In the genomic region with DNA sequence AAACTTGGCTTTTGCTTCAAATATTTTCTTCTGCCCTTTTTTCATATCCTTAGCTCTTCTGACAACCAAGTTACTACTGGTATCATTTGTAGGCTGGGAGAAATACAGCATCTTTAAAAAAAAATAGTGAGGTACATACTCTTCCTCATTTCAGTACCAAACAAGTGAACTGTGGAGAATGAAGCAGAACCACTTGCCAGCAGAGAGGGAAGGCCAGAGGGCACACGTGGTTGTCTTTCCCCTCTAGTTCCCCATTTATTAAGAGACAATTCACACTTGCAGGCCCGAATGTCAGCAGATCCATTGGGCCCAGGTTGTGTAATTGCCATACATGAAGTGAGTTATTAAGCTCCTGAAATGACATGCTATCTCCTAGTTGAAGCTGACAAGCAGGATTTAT, we compare ENCODE assay signal across 8 cellular contexts. TPM values are rescaled to one million over a fixed set of nuclear protein-coding genes. Genes with fewer than 3 reads are reported as not detected.
DNase-seq lines count a peak whose midpoint lies in the region; ATAC-seq and TF ChIP-seq lines count a peak whose summit lies in the region.

No MANE protein-coding gene starts in this region.

- H3K4me3 Mint-ChIP-seq in activated naive CD4-positive, alpha-beta T cell treated with anti-CD3 and anti-CD28 coated beads, Interleukin-2, amount 50 U/mL, for 24 hours: peak overlapping the region; percentile 100
- H3K4me3 Mint-ChIP-seq in activated CD4-positive, alpha-beta memory T cell treated with anti-CD3 and anti-CD28 coated beads, Interleukin-2, amount 10 ng/mL, durations not matched to agents 7 days and 5 days: peak overlapping the region; percentile 96

- peak; percentile 9 for ATAC-seq in lung (ENCODE audit: insufficient read depth, low FRiP score)
- peak in 1 of 2 donors; percentile 49 for ATAC-seq in upper lobe of left lung (ENCODE audit: low FRiP score in 2 of 2)

- H3K36me3 ChIP-seq in lung (ENCODE audit: control insufficient read depth in 2 of 2, insufficient read depth in 2 of 2, low read length in 2 of 2): no peaks in the 10 kb centered on the region
- H3K36me3 ChIP-seq in upper lobe of left lung: no peaks in the 10 kb centered on the region

- peaks cover 24% of the 10 kb centered on the region for H3K36me3 Mint-ChIP-seq in activated naive CD4-positive, alpha-beta T cell treated with anti-CD3 and anti-CD28 coated beads, Interleukin-2, amount 50 U/mL, for 24 hours
- H3K36me3 Mint-ChIP-seq in activated CD4-positive, alpha-beta memory T cell treated with anti-CD3 and anti-CD28 coated beads, Interleukin-2, amount 10 ng/mL, durations not matched to agents 7 days and 5 days (ENCODE audit: low read depth): peaks cover 47% of the 10 kb centered on the region

- peak overlapping the region; percentile 96 for H3K27ac Mint-ChIP-seq in activated naive CD4-positive, alpha-beta T cell treated with anti-CD3 and anti-CD28 coated beads, Interleukin-2, amount 50 U/mL, for 24 hours
- peak overlapping the region; percentile 97 for H3K27ac Mint-ChIP-seq in activated CD4-positive, alpha-beta memory T cell treated with anti-CD3 and anti-CD28 coated beads, Interleukin-2, amount 10 ng/mL, durations not matched to agents 7 days and 5 days

- peak in 1 of 4 donors; percentile 31 for TF ChIP-seq POLR2A in upper lobe of left lung (IDR thresholded peaks at IDR 0.05)

- POLR2A ChIA-PET in activated CD4-positive, alpha-beta memory T cell treated with anti-CD3 and anti-CD28 coated beads, Interleukin-2, amount 10 ng/mL, durations not matched to agents 7 days and 5 days (lab: Charles Lee): interaction anchor here (0.6 to 5.4 kb wide), 11 partner anchors 9 to 160 kb away, joined by 3 to 118 read pairs (median 7); no protein-coding TSS in a partner anchor

- H3K27ac ChIP-seq in lung (ENCODE audit: low read depth in 1 of 2, low read length in 1 of 2): peak overlapping the region; percentile 43 to 69
- peak overlapping the region; percentile 97 to 99 (median 98) for H3K27ac ChIP-seq in upper lobe of left lung

- no peak for DNase-seq in activated naive CD4-positive, alpha-beta T cell treated with Interleukin-2 at 50 U/mL for 16 hours
- no peak for DNase-seq in activated CD4-positive, alpha-beta memory T cell treated with anti-CD3 and anti-CD28 coated beads, Interleukin-2, amount 10 ng/mL, durations not matched to agents 7 days and 5 days
- DNase-seq in lung (ENCODE audit: low spot score) (peak; percentile 56), upper lobe of left lung (peak in 1 of 2 donors; percentile 85), GM03348 (ENCODE audit: low spot score) (no peak), dedifferentiated amniotic fluid mesenchymal stem cell (ENCODE audit: extremely low spot score) (no peak), NCI-H146 (lab: John Stamatoyannopoulos, UW) (no peak)

- no peaks in the 10 kb centered on the region for H3K27me3 ChIP-seq in lung (ENCODE audit: control insufficient read depth, insufficient read depth)
- no peaks in the 10 kb centered on the region for H3K27me3 ChIP-seq in upper lobe of left lung

- no peaks in the 10 kb centered on the region for H3K9me3 Mint-ChIP-seq in activated naive CD4-positive, alpha-beta T cell treated with anti-CD3 and anti-CD28 coated beads, Interleukin-2, amount 50 U/mL, for 24 hours
- no peaks in the 10 kb centered on the region for H3K9me3 Mint-ChIP-seq in activated CD4-positive, alpha-beta memory T cell treated with anti-CD3 and anti-CD28 coated beads, Interleukin-2, amount 10 ng/mL, durations not matched to agents 7 days and 5 days

- no peak for TF ChIP-seq EP300 in upper lobe of left lung (IDR thresholded peaks at IDR 0.05)

- H3K9me3 ChIP-seq in lung (ENCODE audit: control insufficient read depth in 2 of 2, insufficient read depth in 1 of 2, low read length in 1 of 2) (no peaks in the 10 kb centered on the region), upper lobe of left lung (no peaks in the 10 kb centered on the region)

- H3K4me3 ChIP-seq in lung (no peak overlapping the region), upper lobe of left lung (peak overlapping the region in 1 of 4 donors; percentile 86)

- peaks cover 14 to 56% of the 10 kb centered on the region in 2 donors for H3K4me1 ChIP-seq in lung (ENCODE audit: control insufficient read depth in 2 of 2, insufficient read depth in 2 of 2, low read length in 2 of 2)
- peaks cover 74 to 84% (median 79%) of the 10 kb centered on the region in 4 donors for H3K4me1 ChIP-seq in upper lobe of left lung

- TF ChIP-seq CTCF in lung (IDR thresholded peaks at IDR 0.05; ENCODE audit: control extremely low read depth, extremely low read depth) (no peak), upper lobe of left lung (IDR thresholded peaks at IDR 0.05) (no peak)

- CTCF ChIA-PET in activated CD4-positive, alpha-beta memory T cell treated with anti-CD3 and anti-CD28 coated beads, Interleukin-2, amount 10 ng/mL, durations not matched to agents 7 days and 5 days (lab: Charles Lee): interaction anchor here (0.7 to 2.0 kb wide), 7 partner anchors 10 to 112 kb away, joined by 3 to 14 read pairs (median 3); no protein-coding TSS in a partner anchor

- no peaks in the 10 kb centered on the region for H3K27me3 Mint-ChIP-seq in activated naive CD4-positive, alpha-beta T cell treated with anti-CD3 and anti-CD28 coated beads, Interleukin-2, amount 50 U/mL, for 24 hours
- no peaks in the 10 kb centered on the region for H3K27me3 Mint-ChIP-seq in activated CD4-positive, alpha-beta memory T cell treated with anti-CD3 and anti-CD28 coated beads, Interleukin-2, amount 10 ng/mL, durations not matched to agents 7 days and 5 days

- WGBS in lung, 2 donors: 3 to 7% methylated on average over 2 of the region's 2 CpGs
- 4 to 6% methylated on average over 2 of the region's 2 CpGs for WGBS in upper lobe of left lung, 2 donors

- peaks cover 85% of the 10 kb centered on the region for H3K4me1 Mint-ChIP-seq in activated naive CD4-positive, alpha-beta T cell treated with anti-CD3 and anti-CD28 coated beads, Interleukin-2, amount 50 U/mL, for 24 hours
- peaks cover 79% of the 10 kb centered on the region for H3K4me1 Mint-ChIP-seq in activated CD4-positive, alpha-beta memory T cell treated with anti-CD3 and anti-CD28 coated beads, Interleukin-2, amount 10 ng/mL, durations not matched to agents 7 days and 5 days

RNA-seq across cellular contexts. Expression of a gene that starts 3.2 kb away (rescaled TPM):
- 10 to 100 TPM; 63.4 to 65.2 TPM for total RNA-seq in activated CD4-positive, alpha-beta memory T cell treated with anti-CD3 and anti-CD28 coated beads, Interleukin-2, amount 10 ng/mL, durations not matched to agents 7 days and 5 days
- total RNA-seq in lung (10 to 100 TPM; 51.3 to 75.1 TPM), upper lobe of left lung (10 to 100 TPM; 63.4 to 90.4 (median 81.6) TPM)
- 10 to 100 TPM; 16.0 to 70.7 TPM for polyA plus RNA-seq in lung

RNA-seq across cellular contexts. Expression of a gene that starts 39.9 kb away (rescaled TPM):
- total RNA-seq in activated CD4-positive, alpha-beta memory T cell treated with anti-CD3 and anti-CD28 coated beads, Interleukin-2, amount 10 ng/mL, durations not matched to agents 7 days and 5 days: not detected
- total RNA-seq in lung: not detected
- polyA plus RNA-seq in lung: under 1 TPM in 1 of 2 donors, not detected in 1; 0.01 TPM
- total RNA-seq in upper lobe of left lung: not detected
